14 cellular contexts compared by ENCODE assay signal in the genomic region with DNA sequence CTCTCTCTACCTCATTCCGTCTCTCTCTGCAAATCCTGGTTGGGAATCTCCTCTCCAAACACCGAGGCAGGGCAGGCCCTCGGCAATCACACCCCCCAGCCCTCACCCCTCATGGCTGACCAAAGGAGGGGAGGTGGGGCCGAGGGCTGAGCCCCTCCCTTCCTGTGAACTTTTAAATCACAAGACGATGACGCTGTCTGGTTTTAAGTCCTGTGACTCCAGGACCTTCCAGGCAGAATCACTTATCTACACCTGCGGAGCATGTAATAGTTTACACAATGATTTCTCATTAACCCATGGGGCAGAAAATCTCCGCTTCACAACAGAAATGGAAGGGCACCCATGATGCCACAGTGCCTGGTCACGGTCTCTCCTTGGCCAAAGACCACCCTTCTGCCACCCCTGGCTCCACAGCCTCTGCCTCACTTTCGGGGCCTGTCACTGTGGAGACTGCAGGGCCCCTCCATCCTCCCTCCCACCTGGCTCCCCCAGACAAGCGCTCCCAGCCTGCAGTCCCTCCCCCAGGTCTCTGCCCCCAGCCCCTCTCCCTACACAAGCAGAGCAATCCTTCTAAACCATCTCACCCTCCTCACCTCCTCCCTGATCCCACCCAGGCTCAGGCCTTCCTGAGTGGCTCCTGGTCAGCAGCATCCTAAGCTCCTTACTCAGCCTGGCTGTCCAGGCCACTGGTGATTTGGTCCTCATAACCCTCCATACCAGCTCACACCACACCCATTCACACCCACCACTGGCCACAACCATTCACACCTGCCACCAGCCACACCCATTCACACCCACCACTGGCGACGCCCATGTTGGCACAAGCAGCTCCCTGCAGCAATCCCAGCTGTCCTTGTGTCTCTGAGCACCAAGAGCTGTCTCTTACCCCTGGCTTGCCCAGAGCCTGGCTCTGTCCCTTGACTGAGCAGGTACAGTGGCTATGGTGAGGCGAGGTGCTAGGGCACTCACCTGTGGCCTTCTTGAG. TPM values are rescaled to one million over a fixed set of nuclear protein-coding genes. Genes with fewer than 3 reads are reported as not detected.
A peak's percentile ranks its signal among the peaks of the same experiment; 100 is the strongest.
DNase-seq lines count a peak whose midpoint lies in the region; TF ChIP-seq lines count a peak whose summit lies in the region.
"Had no signal": no experiment of that assay in that cellular context is flagged by ENCODE, and none has a peak within 500 bp of the region (broad histone marks: within the 10 kb centered on the region; RNA-seq: fewer than 3 reads in every experiment).

No MANE protein-coding gene starts in this region.

- H3K36me3 ChIP-seq in Peyer's patch, result peaks cover 0 to 78% (median 0%) of the 10 kb centered on the region in 3 donors

- no peaks in the 10 kb centered on the region for H3K27me3 Mint-ChIP-seq in T-helper 1 cell treated with Interleukin-12 subunit alpha and Interleukin-12 subunit beta and Interleukin-4 antibody, amounts not matched to agents 30 μg/mL and 1 μg/mL, for 36 hours (ENCODE audit: low read depth)
- H3K27me3 Mint-ChIP-seq: naive thymus-derived CD4-positive, alpha-beta T cell had no signal

- H3K27ac ChIP-seq in Peyer's patch, result peak overlapping the region in 1 of 4 donors; percentile 60
- H3K27ac ChIP-seq: A549 had no signal

- H3K4me3 ChIP-seq in Peyer's patch (no peak overlapping the region), retinal pigment epithelial cell (ENCODE audit: low read length) (no peak overlapping the region), foreskin fibroblast (ENCODE audit: low read depth in 1 of 2, low read length in 2 of 2) (no peak overlapping the region)
- H3K4me3 ChIP-seq: A549, adrenal gland, smooth muscle cell had no signal

- no peaks in the 10 kb centered on the region for H3K9me3 ChIP-seq in Peyer's patch
- H3K9me3 ChIP-seq: A549, adrenal gland had no signal

- H3K4me1 Mint-ChIP-seq in T-helper 1 cell treated with Interleukin-12 subunit alpha and Interleukin-12 subunit beta and Interleukin-4 antibody, amounts not matched to agents 30 μg/mL and 1 μg/mL, for 36 hours (ENCODE audit: low read depth), result peaks cover 18% of the 10 kb centered on the region

- no peaks in the 10 kb centered on the region for H3K27me3 ChIP-seq in Peyer's patch
- H3K27me3 ChIP-seq: adrenal gland had no signal

- TF ChIP-seq CTCF in Peyer's patch (IDR thresholded peaks at IDR 0.05), result no peak
- TF ChIP-seq CTCF in retinal pigment epithelial cell (conservative IDR thresholded peaks at IDR 0.05; ENCODE audit: low read depth, low read length), result no peak
- no peak for TF ChIP-seq CTCF in foreskin fibroblast (IDR thresholded peaks at IDR 0.05; ENCODE audit: low read depth, low read length)

- TF ChIP-seq POLR2A in Peyer's patch (IDR thresholded peaks at IDR 0.05), result no peak

- H3K36me3 Mint-ChIP-seq in T-helper 1 cell treated with Interleukin-12 subunit alpha and Interleukin-12 subunit beta and Interleukin-4 antibody, amounts not matched to agents 30 μg/mL and 1 μg/mL, for 36 hours (ENCODE audit: low read depth), result peaks cover 16% of the 10 kb centered on the region

- peaks cover 0 to 13% (median 0%) of the 10 kb centered on the region in 4 donors for H3K4me1 ChIP-seq in Peyer's patch
- H3K4me1 ChIP-seq: A549 had no signal

- no peak for DNase-seq in T-helper 1 cell
- DNase-seq in Peyer's patch, result peak in 2 of 3 donors; percentile 76 to 81
- peak; percentile 79 for DNase-seq in kidney tubule cell (ENCODE audit: low spot score)
- DNase-seq in retinal pigment epithelial cell (ENCODE audit: low read depth), result peak; percentile 46
- no peak for DNase-seq in foreskin fibroblast
- no peak for DNase-seq in NK-92 treated with Interleukin-12 subunit alpha and Interleukin-12 subunit beta, amount 100 ng/mL, for 24 hours (lab: John Stamatoyannopoulos, UW)
- DNase-seq in SHP77 treated with DMSO at 0.1 percent for 48 hours (lab: John Stamatoyannopoulos, UW), result no peak
- DNase-seq: adrenal gland; cortex of kidney; naive thymus-derived CD4-positive, alpha-beta T cell; NCI-H1417 had no signal

- peak overlapping the region; percentile 31 for H3K27ac Mint-ChIP-seq in T-helper 1 cell treated with Interleukin-12 subunit alpha and Interleukin-12 subunit beta and Interleukin-4 antibody, amounts not matched to agents 30 μg/mL and 1 μg/mL, for 36 hours

- no peak overlapping the region for H3K4me3 Mint-ChIP-seq in T-helper 1 cell treated with Interleukin-12 subunit alpha and Interleukin-12 subunit beta and Interleukin-4 antibody, amounts not matched to agents 30 μg/mL and 1 μg/mL, for 36 hours

- no peaks in the 10 kb centered on the region for H3K9me3 Mint-ChIP-seq in T-helper 1 cell treated with Interleukin-12 subunit alpha and Interleukin-12 subunit beta and Interleukin-4 antibody, amounts not matched to agents 30 μg/mL and 1 μg/mL, for 36 hours
- H3K9me3 Mint-ChIP-seq: naive thymus-derived CD4-positive, alpha-beta T cell had no signal

RNA-seq across cellular contexts. Expression of a gene that starts 30.7 kb away (rescaled TPM):
- total RNA-seq in Peyer's patch, result 10 to 100 TPM; 31.4 to 87.0 (median 57.8) TPM

Comparison
In these comparisons a context has a peak if more than half of its experiments do, and no peak if none do; other contexts are left out.
1. DNase-seq: peak in Peyer's patch (2 of 3), kidney tubule cell (single experiment) and retinal pigment epithelial cell (single experiment); none in T-helper 1 cell (0 of 5), foreskin fibroblast (0 of 2), NK-92 treated with Interleukin-12 subunit alpha and Interleukin-12 subunit beta, amount 100 ng/mL, for 24 hours (single experiment) and SHP77 treated with DMSO at 0.1 percent for 48 hours (single experiment).